In the genomic region with DNA sequence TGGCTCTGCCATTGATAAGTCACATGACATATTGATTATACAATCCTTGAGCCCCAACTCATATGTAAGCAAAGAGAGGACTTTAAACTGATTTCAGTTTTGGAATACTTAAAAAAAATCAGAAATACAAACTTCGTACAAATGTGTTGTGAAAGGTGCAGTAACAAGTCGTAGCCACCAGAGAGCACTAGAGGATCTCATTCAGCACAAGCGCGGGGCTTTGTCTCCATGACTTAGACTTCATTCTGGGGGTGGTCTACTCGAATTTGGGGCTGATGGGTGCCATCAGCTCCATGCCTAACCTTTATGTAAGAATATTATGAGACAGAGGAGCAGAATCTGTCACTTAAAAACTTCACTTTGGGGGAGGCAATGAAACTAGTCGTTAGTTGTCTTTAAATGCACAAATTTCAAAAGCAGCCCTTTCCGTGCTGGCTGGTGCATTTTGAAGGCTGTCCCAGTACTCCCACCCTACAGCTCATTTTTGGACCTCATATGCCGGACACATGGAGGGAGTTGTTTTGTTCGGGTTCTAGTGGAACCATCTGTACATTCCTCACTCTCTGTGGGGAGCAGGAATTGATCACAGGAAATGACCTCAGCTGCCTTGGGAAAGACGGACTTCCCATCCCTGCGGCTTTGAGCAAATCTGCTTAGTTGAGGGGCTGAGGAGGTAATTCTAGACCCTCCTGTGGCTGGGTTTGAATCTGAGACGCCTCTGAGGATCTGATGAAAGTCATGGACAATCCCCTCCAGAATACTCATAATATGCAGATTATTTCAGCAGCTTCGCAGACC, we compare ENCODE assay signal across 8 cellular contexts. TPM values are rescaled to one million over a fixed set of nuclear protein-coding genes. Genes with fewer than 3 reads are reported as not detected.
DNase-seq lines count a peak whose midpoint lies in the region; ATAC-seq and TF ChIP-seq lines count a peak whose summit lies in the region.

No MANE protein-coding gene starts in this region.

- peaks cover 35% of the 10 kb centered on the region for H3K27me3 Mint-ChIP-seq in activated naive CD8-positive, alpha-beta T cell treated with anti-CD3 and anti-CD28 coated beads, Interleukin-2, amount 10 ng/mL, durations not matched to agents 7 days and 5 days
- peaks cover 40% of the 10 kb centered on the region for H3K27me3 Mint-ChIP-seq in stimulated activated memory B cell treated with anti-CD40 and anti-IgM and Interleukin-4, amounts not matched to agents 10 μg/mL and 1 μg/mL and 100 μg/mL, for 72 hours

- peak; percentile 13 for ATAC-seq in activated naive CD8-positive, alpha-beta T cell treated with anti-CD3 and anti-CD28 coated beads, Interleukin-2, amount 10 ng/mL, durations not matched to agents 7 days and 5 days (ENCODE audit: low read depth)
- no peak for ATAC-seq in stimulated activated memory B cell treated with anti-CD40 and anti-IgM and Interleukin-4, amounts not matched to agents 10 μg/mL and 1 μg/mL and 100 μg/mL, for 72 hours
- no peak for ATAC-seq in GM19463 (IDR thresholded peaks at IDR 0.05; ENCODE audit: unreplicated experiment)

- H3K4me1 ChIP-seq in cardiac muscle cell (ENCODE audit: low read depth), result no peaks in the 10 kb centered on the region
- no peaks in the 10 kb centered on the region for H3K4me1 ChIP-seq in rectal smooth muscle tissue (ENCODE audit: control insufficient read depth, insufficient read depth, low read length)

- no peaks in the 10 kb centered on the region for H3K9me3 ChIP-seq in cardiac muscle cell (ENCODE audit: low read depth)

- H3K27ac ChIP-seq in cardiac muscle cell (no peak overlapping the region), rectal smooth muscle tissue (ENCODE audit: low read depth, low read length) (no peak overlapping the region)

- no peaks in the 10 kb centered on the region for H3K36me3 Mint-ChIP-seq in activated naive CD8-positive, alpha-beta T cell treated with anti-CD3 and anti-CD28 coated beads, Interleukin-2, amount 10 ng/mL, durations not matched to agents 7 days and 5 days
- no peaks in the 10 kb centered on the region for H3K36me3 Mint-ChIP-seq in stimulated activated memory B cell treated with anti-CD40 and anti-IgM and Interleukin-4, amounts not matched to agents 10 μg/mL and 1 μg/mL and 100 μg/mL, for 72 hours

- H3K9ac ChIP-seq in rectal smooth muscle tissue (ENCODE audit: low read length), result no peak overlapping the region

- DNase-seq in ELR (ENCODE audit: low read depth) (peak; percentile 86), Kasumi-1 (lab: John Stamatoyannopoulos, UW) (peak; percentile 69 to 70), SHP77 treated with DMSO at 0.1 percent for 48 hours (lab: John Stamatoyannopoulos, UW) (peak; percentile 21), cardiac muscle cell (ENCODE audit: low read depth in 1 of 2, low spot score in 1 of 2) (peak; percentile 69 to 78)
- DNase-seq in activated naive CD8-positive, alpha-beta T cell treated with anti-CD3 and anti-CD28 coated beads, Interleukin-2, amount 10 ng/mL, durations not matched to agents 7 days and 5 days, result no peak

- H3K9me3 Mint-ChIP-seq in activated naive CD8-positive, alpha-beta T cell treated with anti-CD3 and anti-CD28 coated beads, Interleukin-2, amount 10 ng/mL, durations not matched to agents 7 days and 5 days, result no peaks in the 10 kb centered on the region
- H3K9me3 Mint-ChIP-seq in stimulated activated memory B cell treated with anti-CD40 and anti-IgM and Interleukin-4, amounts not matched to agents 10 μg/mL and 1 μg/mL and 100 μg/mL, for 72 hours, result no peaks in the 10 kb centered on the region

- H3K27ac Mint-ChIP-seq in activated naive CD8-positive, alpha-beta T cell treated with anti-CD3 and anti-CD28 coated beads, Interleukin-2, amount 10 ng/mL, durations not matched to agents 7 days and 5 days, result no peak overlapping the region
- H3K27ac Mint-ChIP-seq in stimulated activated memory B cell treated with anti-CD40 and anti-IgM and Interleukin-4, amounts not matched to agents 10 μg/mL and 1 μg/mL and 100 μg/mL, for 72 hours, result no peak overlapping the region

- H3K4me3 Mint-ChIP-seq in activated naive CD8-positive, alpha-beta T cell treated with anti-CD3 and anti-CD28 coated beads, Interleukin-2, amount 10 ng/mL, durations not matched to agents 7 days and 5 days, result no peak overlapping the region
- H3K4me3 Mint-ChIP-seq in stimulated activated memory B cell treated with anti-CD40 and anti-IgM and Interleukin-4, amounts not matched to agents 10 μg/mL and 1 μg/mL and 100 μg/mL, for 72 hours, result no peak overlapping the region

- H3K4me3 ChIP-seq in cardiac muscle cell (no peak overlapping the region), rectal smooth muscle tissue (ENCODE audit: low read length) (peak overlapping the region; percentile 5)

- no peaks in the 10 kb centered on the region for H3K36me3 ChIP-seq in cardiac muscle cell
- H3K36me3 ChIP-seq in rectal smooth muscle tissue (ENCODE audit: control insufficient read depth, insufficient read depth, low read length), result no peaks in the 10 kb centered on the region

- POLR2A ChIA-PET in activated naive CD8-positive, alpha-beta T cell treated with anti-CD3 and anti-CD28 coated beads, Interleukin-2, amount 10 ng/mL, durations not matched to agents 7 days and 5 days (lab: Charles Lee), result interaction anchor here (0.6 to 2.6 kb wide), 3 partner anchors 50 to 360 kb away, joined by 3 to 13 read pairs (median 7); a partner anchor contains a TSS

- H3K4me1 Mint-ChIP-seq in activated naive CD8-positive, alpha-beta T cell treated with anti-CD3 and anti-CD28 coated beads, Interleukin-2, amount 10 ng/mL, durations not matched to agents 7 days and 5 days, result peaks cover 10% of the 10 kb centered on the region
- peaks cover 6% of the 10 kb centered on the region for H3K4me1 Mint-ChIP-seq in stimulated activated memory B cell treated with anti-CD40 and anti-IgM and Interleukin-4, amounts not matched to agents 10 μg/mL and 1 μg/mL and 100 μg/mL, for 72 hours

- H3K27me3 ChIP-seq in cardiac muscle cell (no peaks in the 10 kb centered on the region), rectal smooth muscle tissue (ENCODE audit: control insufficient read depth, insufficient read depth, low read length) (no peaks in the 10 kb centered on the region)

- peak; percentile 83 for TF ChIP-seq CTCF in cardiac muscle cell (IDR thresholded peaks at IDR 0.05; ENCODE audit: low read depth, low read length)

RNA-seq across cellular contexts. Expression of a gene that starts 27.5 kb away (rescaled TPM):
- not detected for total RNA-seq in activated naive CD8-positive, alpha-beta T cell treated with anti-CD3 and anti-CD28 coated beads, Interleukin-2, amount 10 ng/mL, durations not matched to agents 7 days and 5 days
- 397 and 507 TPM in 2 replicates for total RNA-seq in cardiac muscle cell
- polyA plus RNA-seq in cardiac muscle cell, result 428 and 517 TPM in 2 replicates

RNA-seq across cellular contexts. Expression of a gene that starts 49.2 kb away (rescaled TPM):
- total RNA-seq in activated naive CD8-positive, alpha-beta T cell treated with anti-CD3 and anti-CD28 coated beads, Interleukin-2, amount 10 ng/mL, durations not matched to agents 7 days and 5 days, result 10 to 100 TPM; 16.9 to 17.1 TPM
- not detected in 2 replicates for total RNA-seq in cardiac muscle cell
- not detected in 2 replicates for polyA plus RNA-seq in cardiac muscle cell

Comparison
In these comparisons a context has a peak if more than half of its experiments do, and no peak if none do; other contexts are left out.
1. RNA of a gene that starts 27.5 kb away (total RNA-seq): 397 to 507 TPM in cardiac muscle cell; not detected in activated naive CD8-positive, alpha-beta T cell treated with anti-CD3 and anti-CD28 coated beads, Interleukin-2, amount 10 ng/mL, durations not matched to agents 7 days and 5 days; every median in the first group is over 100 times any median in the second.
2. RNA of a gene that starts 49.2 kb away (total RNA-seq): 16.9 to 17.1 TPM in activated naive CD8-positive, alpha-beta T cell treated with anti-CD3 and anti-CD28 coated beads, Interleukin-2, amount 10 ng/mL, durations not matched to agents 7 days and 5 days; not detected in cardiac muscle cell; every median in the first group is over 10 times any median in the second.